Comparison of ENCODE assay signal across 1 cellular context in the genomic region with DNA sequence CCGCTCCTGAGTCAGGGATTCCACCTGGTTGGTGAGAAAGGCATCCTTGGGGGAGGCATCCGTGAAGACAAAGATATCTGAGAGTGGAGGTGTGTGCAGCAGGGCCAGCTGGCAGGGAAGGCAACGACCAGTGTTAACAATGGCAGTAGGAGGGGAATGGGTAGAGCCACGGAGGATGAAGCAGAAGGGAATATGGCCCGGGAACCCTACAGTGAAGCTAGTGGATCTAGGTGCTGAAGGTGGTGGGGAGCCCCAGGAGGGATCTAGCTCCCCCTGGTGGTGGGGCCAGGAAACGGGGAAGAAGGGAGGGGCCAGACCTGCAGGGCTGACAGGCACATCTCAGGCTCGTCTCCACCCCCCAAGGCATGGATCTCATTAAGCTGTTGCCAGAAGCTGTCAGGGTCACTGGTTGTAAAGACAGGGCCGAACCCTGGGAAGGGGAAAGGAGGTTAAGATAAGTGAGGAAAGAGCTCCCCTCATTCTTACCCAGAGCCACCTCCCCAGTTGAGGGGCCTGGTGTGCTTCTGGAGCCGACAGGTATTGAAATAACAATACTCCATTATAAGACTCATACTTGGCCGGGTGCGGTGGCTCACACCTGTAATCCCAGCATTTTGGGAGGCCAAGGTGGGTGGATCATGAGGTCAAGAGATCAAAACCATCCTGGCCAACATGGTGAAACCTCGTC.
TF ChIP-seq lines count a peak whose summit lies in the region.

No MANE protein-coding gene starts in this region.

TF ChIP-seq in HCT116, 20 proteins besides CTCF, POLR2A, EP300 and RAD21 (continued from another document):
- TF ChIP-seq EZH2 (IDR thresholded peaks at IDR 0.05), result no peak
- TF ChIP-seq, protein P1, sequence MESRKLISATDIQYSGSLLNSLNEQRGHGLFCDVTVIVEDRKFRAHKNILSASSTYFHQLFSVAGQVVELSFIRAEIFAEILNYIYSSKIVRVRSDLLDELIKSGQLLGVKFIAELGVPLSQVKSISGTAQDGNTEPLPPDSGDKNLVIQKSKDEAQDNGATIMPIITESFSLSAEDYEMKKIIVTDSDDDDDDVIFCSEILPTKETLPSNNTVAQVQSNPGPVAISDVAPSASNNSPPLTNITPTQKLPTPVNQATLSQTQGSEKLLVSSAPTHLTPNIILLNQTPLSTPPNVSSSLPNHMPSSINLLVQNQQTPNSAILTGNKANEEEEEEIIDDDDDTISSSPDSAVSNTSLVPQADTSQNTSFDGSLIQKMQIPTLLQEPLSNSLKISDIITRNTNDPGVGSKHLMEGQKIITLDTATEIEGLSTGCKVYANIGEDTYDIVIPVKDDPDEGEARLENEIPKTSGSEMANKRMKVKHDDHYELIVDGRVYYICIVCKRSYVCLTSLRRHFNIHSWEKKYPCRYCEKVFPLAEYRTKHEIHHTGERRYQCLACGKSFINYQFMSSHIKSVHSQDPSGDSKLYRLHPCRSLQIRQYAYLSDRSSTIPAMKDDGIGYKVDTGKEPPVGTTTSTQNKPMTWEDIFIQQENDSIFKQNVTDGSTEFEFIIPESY (IDR thresholded peaks at IDR 0.05; ENCODE audit: extremely low read depth, insufficient replicate concordance, low read length), result no peak
